10 cellular contexts compared by ENCODE assay signal in the genomic region with DNA sequence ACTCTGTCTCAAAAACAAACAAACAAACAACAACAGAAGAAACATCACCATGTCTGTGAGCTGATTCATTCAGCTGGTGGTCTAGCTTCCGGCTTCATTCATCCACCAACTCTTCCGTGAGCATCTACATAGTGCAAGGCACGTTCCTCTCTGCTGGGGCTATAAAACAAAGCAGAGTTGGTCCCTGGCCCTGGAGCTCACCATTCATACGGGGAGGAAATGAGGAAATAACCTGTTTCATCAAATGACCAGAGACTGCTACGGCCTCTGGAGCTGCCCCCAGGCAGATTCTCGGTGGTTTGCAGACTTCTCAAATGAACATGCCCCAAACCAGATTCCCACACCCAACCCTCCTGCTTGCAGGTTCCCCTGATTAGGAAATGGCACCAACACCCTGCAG. TPM values are rescaled to one million over a fixed set of nuclear protein-coding genes. Genes with fewer than 3 reads are reported as not detected.
A peak's percentile ranks its signal among the peaks of the same experiment; 100 is the strongest.
DNase-seq lines count a peak whose midpoint lies in the region; ATAC-seq and TF ChIP-seq lines count a peak whose summit lies in the region.
"Had no signal": no experiment of that assay in that cellular context is flagged by ENCODE, and none has a peak within 500 bp of the region (broad histone marks: within the 10 kb centered on the region; RNA-seq: fewer than 3 reads in every experiment).

No MANE protein-coding gene starts in this region.

- no peaks in the 10 kb centered on the region for H3K9me3 Mint-ChIP-seq in activated CD4-positive, alpha-beta T cell treated with anti-CD3 and anti-CD28 coated beads, Interleukin-2, amount 10 ng/mL, durations not matched to agents 7 days and 5 days
- peaks cover 2% of the 10 kb centered on the region for H3K9me3 Mint-ChIP-seq in activated naive CD8-positive, alpha-beta T cell treated with anti-CD3 and anti-CD28 coated beads for 36 hours
- no peaks in the 10 kb centered on the region for H3K9me3 Mint-ChIP-seq in progenitor cell of endocrine pancreas (ENCODE audit: low read depth)

- peak overlapping the region; percentile 57 for H3K4me3 Mint-ChIP-seq in activated CD4-positive, alpha-beta T cell treated with anti-CD3 and anti-CD28 coated beads, Interleukin-2, amount 10 ng/mL, durations not matched to agents 7 days and 5 days
- peak overlapping the region; percentile 69 for H3K4me3 Mint-ChIP-seq in activated naive CD8-positive, alpha-beta T cell treated with anti-CD3 and anti-CD28 coated beads for 36 hours
- no peak overlapping the region for H3K4me3 Mint-ChIP-seq in progenitor cell of endocrine pancreas (ENCODE audit: low read depth)

- no peaks in the 10 kb centered on the region for H3K27me3 Mint-ChIP-seq in activated CD4-positive, alpha-beta T cell treated with anti-CD3 and anti-CD28 coated beads, Interleukin-2, amount 10 ng/mL, durations not matched to agents 7 days and 5 days
- H3K27me3 Mint-ChIP-seq in activated naive CD8-positive, alpha-beta T cell treated with anti-CD3 and anti-CD28 coated beads for 36 hours = no peaks in the 10 kb centered on the region
- peaks cover 13% of the 10 kb centered on the region for H3K27me3 Mint-ChIP-seq in progenitor cell of endocrine pancreas

- peaks cover 2% of the 10 kb centered on the region for H3K36me3 Mint-ChIP-seq in activated CD4-positive, alpha-beta T cell treated with anti-CD3 and anti-CD28 coated beads, Interleukin-2, amount 10 ng/mL, durations not matched to agents 7 days and 5 days (ENCODE audit: low read depth)
- H3K36me3 Mint-ChIP-seq in activated naive CD8-positive, alpha-beta T cell treated with anti-CD3 and anti-CD28 coated beads for 36 hours = no peaks in the 10 kb centered on the region
- no peaks in the 10 kb centered on the region for H3K36me3 Mint-ChIP-seq in progenitor cell of endocrine pancreas (ENCODE audit: insufficient read depth)

- peaks cover 83% of the 10 kb centered on the region for H3K4me1 Mint-ChIP-seq in activated CD4-positive, alpha-beta T cell treated with anti-CD3 and anti-CD28 coated beads, Interleukin-2, amount 10 ng/mL, durations not matched to agents 7 days and 5 days
- H3K4me1 Mint-ChIP-seq in activated naive CD8-positive, alpha-beta T cell treated with anti-CD3 and anti-CD28 coated beads for 36 hours = peaks cover 73% of the 10 kb centered on the region
- H3K4me1 Mint-ChIP-seq in progenitor cell of endocrine pancreas (ENCODE audit: low read depth) = peaks cover 6% of the 10 kb centered on the region

- ATAC-seq in GM21619 (IDR thresholded peaks at IDR 0.05; ENCODE audit: unreplicated experiment) (peak; percentile 50), HG02981 (IDR thresholded peaks at IDR 0.05; ENCODE audit: unreplicated experiment) (no peak)

- POLR2A ChIA-PET in activated CD4-positive, alpha-beta T cell treated with anti-CD3 and anti-CD28 coated beads, Interleukin-2, amount 10 ng/mL, durations not matched to agents 7 days and 5 days (lab: Charles Lee) = no interaction called here

- no peak for TF ChIP-seq CTCF in progenitor cell of endocrine pancreas (IDR thresholded peaks at IDR 0.05; ENCODE audit: unreplicated experiment)

- H3K27ac Mint-ChIP-seq in activated CD4-positive, alpha-beta T cell treated with anti-CD3 and anti-CD28 coated beads, Interleukin-2, amount 10 ng/mL, durations not matched to agents 7 days and 5 days = peak overlapping the region; percentile 90
- peak overlapping the region; percentile 93 for H3K27ac Mint-ChIP-seq in activated naive CD8-positive, alpha-beta T cell treated with anti-CD3 and anti-CD28 coated beads for 36 hours
- peak overlapping the region; percentile 5 for H3K27ac Mint-ChIP-seq in progenitor cell of endocrine pancreas

- CTCF ChIA-PET in activated CD4-positive, alpha-beta T cell treated with anti-CD3 and anti-CD28 coated beads, Interleukin-2, amount 10 ng/mL, durations not matched to agents 7 days and 5 days (lab: Charles Lee) = interaction anchor here (0.9 to 3.0 kb wide), 7 partner anchors 9 to 42 kb away, joined by 3 to 12 read pairs (median 4); a partner anchor contains a TSS

- no peak for DNase-seq in activated CD4-positive, alpha-beta T cell treated with anti-CD3 and anti-CD28 coated beads, Interleukin-2, amount 10 ng/mL, durations not matched to agents 7 days and 5 days
- DNase-seq in activated CD4-positive, alpha-beta T cell treated with anti-CD3 and anti-CD28 coated beads for 1 hour = no peak
- no peak for DNase-seq in activated naive CD8-positive, alpha-beta T cell treated with anti-CD3 and anti-CD28 coated beads for 36 hours
- DNase-seq in progenitor cell of endocrine pancreas (ENCODE audit: low spot score, unreplicated experiment) = no peak
- no peak for DNase-seq in SW 1271 (lab: John Stamatoyannopoulos, UW)
- DNase-seq in activated CD4-positive, CD25-positive, alpha-beta regulatory T cell (lab: John Stamatoyannopoulos, UW) = no peak
- DNase-seq: mammary epithelial cell, Peyer's patch had no signal

RNA-seq across cellular contexts. Expression of a gene that starts 41.0 kb away (rescaled TPM):
- total RNA-seq in activated CD4-positive, alpha-beta T cell treated with anti-CD3 and anti-CD28 coated beads, Interleukin-2, amount 10 ng/mL, durations not matched to agents 7 days and 5 days = 10 to 100 TPM; 62.7 to 65.2 TPM
- total RNA-seq in activated naive CD8-positive, alpha-beta T cell treated with anti-CD3 and anti-CD28 coated beads for 36 hours = 10 to 100 TPM; 59.1 to 59.5 TPM
- total RNA-seq in progenitor cell of endocrine pancreas = 420 and 434 TPM in 2 replicates

Comparison
In these comparisons a context has a peak if more than half of its experiments do, and no peak if none do; other contexts are left out.
1. H3K27ac Mint-ChIP-seq: peak in every context shown above with its lines; median percentile 93 in activated naive CD8-positive, alpha-beta T cell treated with anti-CD3 and anti-CD28 coated beads for 36 hours; 90 in activated CD4-positive, alpha-beta T cell treated with anti-CD3 and anti-CD28 coated beads, Interleukin-2, amount 10 ng/mL, durations not matched to agents 7 days and 5 days; 5 in progenitor cell of endocrine pancreas.